In genomic region chr1:177833631-177834030, GRCh38 we compare ENCODE assay signal across 29 cellular contexts.
"Had no signal": no experiment of that assay in that cellular context is flagged by ENCODE, and none has a peak within 500 bp of the region (broad histone marks: within the 10 kb centered on the region; RNA-seq: fewer than 3 reads in every experiment).

No MANE protein-coding gene starts in this region.

- H3K27ac ChIP-seq: adrenal gland, ascending aorta, body of pancreas, brain microvascular endothelial cell, breast epithelium, cardiac muscle cell had no signal

- H3K4me1 ChIP-seq: adrenal gland, ascending aorta, body of pancreas, breast epithelium had no signal

- H3K9me3 ChIP-seq: adrenal gland, ascending aorta, body of pancreas, breast epithelium had no signal

- H3K4me3 ChIP-seq: adrenal gland, ascending aorta, body of pancreas, breast epithelium, cardiac muscle cell had no signal

- DNase-seq: activated effector memory CD4-positive, alpha-beta T cell treated with anti-CD3 and anti-CD28 coated beads, Interleukin-2, amount 50 U/mL, for 16 hours; activated effector memory CD4-positive, alpha-beta T cell treated with Interleukin-2 at 50 U/mL for 16 hours; activated gamma-delta T cell; activated gamma-delta T cell treated with Interleukin-2 at 50 U/mL for 16 hours; activated naive CD4-positive, alpha-beta T cell; activated naive CD4-positive, alpha-beta T cell treated with anti-CD3 and anti-CD28 coated beads for 36 hours; activated naive CD4-positive, alpha-beta T cell treated with anti-CD3 and anti-CD28 coated beads, Interleukin-2, amount 10 ng/mL, durations not matched to agents 7 days and 5 days; activated naive CD4-positive, alpha-beta T cell treated with anti-CD3 and anti-CD28 coated beads, Interleukin-2, amount 50 U/mL, for 16 hours; activated naive CD4-positive, alpha-beta T cell treated with Interleukin-2 at 50 U/mL for 16 hours; activated naive CD8-positive, alpha-beta T cell treated with anti-CD3 and anti-CD28 coated beads for 36 hours; activated naive CD8-positive, alpha-beta T cell treated with anti-CD3 and anti-CD28 coated beads, Interleukin-2, amount 10 ng/mL, durations not matched to agents 7 days and 5 days; activated naive CD8-positive, alpha-beta T cell treated with anti-CD3 and anti-CD28 coated beads, Interleukin-2, amount 50 U/mL, for 24 hours; activated T-cell treated with anti-CD3 and anti-CD28 coated beads, Interleukin-2, amount 50 U/mL, for 1 hour; activated T-cell treated with anti-CD3 and anti-CD28 coated beads, Interleukin-2, amount 50 U/mL, for 24 hours; activated T-cell treated with anti-CD3 and anti-CD28 coated beads, Interleukin-2, amount 50 U/mL, for 4 hours; activated T-cell treated with anti-CD3 and anti-CD28 coated beads, Interleukin-2, amount 50 U/mL, for 48 hours; activated T-cell treated with anti-CD3 and anti-CD28 coated beads, Interleukin-2, amount 50 U/mL, for 72 hours; adrenal gland; amniotic stem cell; amygdala; anterior cingulate cortex; aorta; body of pancreas; brain microvascular endothelial cell; central memory CD4-positive, alpha-beta T cell; cerebellar nuclear complex had no signal

- H3K27me3 ChIP-seq: adrenal gland, ascending aorta, body of pancreas, brain microvascular endothelial cell, breast epithelium, cardiac muscle cell had no signal

- H3K36me3 ChIP-seq: adrenal gland, ascending aorta, brain microvascular endothelial cell, breast epithelium, cardiac muscle cell had no signal
